Comparison of ENCODE assay signal across 2 cellular contexts in the genomic region with DNA sequence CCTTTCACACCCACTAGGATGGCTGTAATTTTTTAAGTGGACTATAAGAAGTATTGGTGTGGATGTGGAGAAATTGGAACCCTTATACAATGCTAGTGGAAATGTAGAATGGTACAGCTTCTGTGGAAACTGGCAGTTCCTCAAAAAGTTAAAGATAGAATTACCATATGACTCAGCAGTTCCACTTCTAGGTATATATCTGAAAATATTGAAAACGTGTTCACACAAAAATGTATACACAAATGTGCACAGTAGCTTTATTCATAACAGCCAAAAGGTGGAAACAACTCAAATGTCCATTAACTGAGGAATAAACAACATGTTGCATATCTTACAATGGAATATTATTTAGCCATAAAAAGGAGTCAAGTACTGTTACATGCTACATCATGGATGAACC.
TF ChIP-seq lines count a peak whose summit lies in the region.

No MANE protein-coding gene starts in this region.

TF ChIP-seq in IMR-90, 13 proteins besides CTCF, POLR2A, EP300 and RAD21:
- TF ChIP-seq NFE2L2 (IDR thresholded peaks at IDR 0.05; ENCODE audit: low read depth, low read length), result 0 out of 2 replicates have a peak, but pooled peaks have one; percentile 19
- TF ChIP-seq MXI1 (IDR thresholded peaks at IDR 0.05; ENCODE audit: borderline replicate concordance, low read depth, low read length), result no peak

TF ChIP-seq in GM12878, 131 proteins besides CTCF, POLR2A, EP300 and RAD21:
- TF ChIP-seq GABPA (IDR thresholded peaks at IDR 0.05; ENCODE audit: low read depth) (no peak), SMARCA5 (IDR thresholded peaks at IDR 0.05) (0 out of 2 replicates have a peak, but pooled peaks have one; percentile 48), NFIC (IDR thresholded peaks at IDR 0.05; ENCODE audit: low read depth, low read length) (peak; percentile 55; the same call in 1 of the 2 replicates), MEF2A (IDR thresholded peaks at IDR 0.05; ENCODE audit: insufficient read depth, low read depth, low read length) (peak; percentile 79; the same call in 1 of the 2 replicates), HCFC1 (IDR thresholded peaks at IDR 0.05; ENCODE audit: low read length) (no peak), JUNB (IDR thresholded peaks at IDR 0.05) (peak; percentile 71), ZNF217 (IDR thresholded peaks at IDR 0.05) (peak; percentile 54; the same call in 1 of the 2 replicates), RUNX3 (IDR thresholded peaks at IDR 0.05; ENCODE audit: low read length) (peak; percentile 15; the same call in 1 of the 2 replicates), EED (IDR thresholded peaks at IDR 0.05; ENCODE audit: low read depth) (no peak), DPF2 (IDR thresholded peaks at IDR 0.05) (0 out of 2 replicates have a peak, but pooled peaks have one; percentile 29), CBFB (IDR thresholded peaks at IDR 0.05; ENCODE audit: low read depth) (no peak), SIX5 (IDR thresholded peaks at IDR 0.05; ENCODE audit: low read depth, low read length, severe bottlenecking) (no peak), SPI1 (IDR thresholded peaks at IDR 0.05; ENCODE audit: borderline replicate concordance, insufficient read depth, low read depth, low read length) (peak; percentile 87), BACH1 (IDR thresholded peaks at IDR 0.05; ENCODE audit: borderline replicate concordance) (peak; percentile 40; the same call in 1 of the 2 replicates), IKZF1 (conservative IDR thresholded peaks at IDR 0.05) (no peak), MXI1 (IDR thresholded peaks at IDR 0.05; ENCODE audit: low read depth, low read length) (no peak), FOXK2 (IDR thresholded peaks at IDR 0.05) (no peak), PAX8 (IDR thresholded peaks at IDR 0.05) (0 out of 2 replicates have a peak, but pooled peaks have one; percentile 52), TCF3 (IDR thresholded peaks at IDR 0.05; ENCODE audit: borderline replicate concordance, insufficient read depth, low read depth, low read length) (no peak)
- TF ChIP-seq, protein P1, sequence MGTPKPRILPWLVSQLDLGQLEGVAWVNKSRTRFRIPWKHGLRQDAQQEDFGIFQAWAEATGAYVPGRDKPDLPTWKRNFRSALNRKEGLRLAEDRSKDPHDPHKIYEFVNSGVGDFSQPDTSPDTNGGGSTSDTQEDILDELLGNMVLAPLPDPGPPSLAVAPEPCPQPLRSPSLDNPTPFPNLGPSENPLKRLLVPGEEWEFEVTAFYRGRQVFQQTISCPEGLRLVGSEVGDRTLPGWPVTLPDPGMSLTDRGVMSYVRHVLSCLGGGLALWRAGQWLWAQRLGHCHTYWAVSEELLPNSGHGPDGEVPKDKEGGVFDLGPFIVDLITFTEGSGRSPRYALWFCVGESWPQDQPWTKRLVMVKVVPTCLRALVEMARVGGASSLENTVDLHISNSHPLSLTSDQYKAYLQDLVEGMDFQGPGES (IDR thresholded peaks at IDR 0.05), result no peak
- TF ChIP-seq, protein P2, sequence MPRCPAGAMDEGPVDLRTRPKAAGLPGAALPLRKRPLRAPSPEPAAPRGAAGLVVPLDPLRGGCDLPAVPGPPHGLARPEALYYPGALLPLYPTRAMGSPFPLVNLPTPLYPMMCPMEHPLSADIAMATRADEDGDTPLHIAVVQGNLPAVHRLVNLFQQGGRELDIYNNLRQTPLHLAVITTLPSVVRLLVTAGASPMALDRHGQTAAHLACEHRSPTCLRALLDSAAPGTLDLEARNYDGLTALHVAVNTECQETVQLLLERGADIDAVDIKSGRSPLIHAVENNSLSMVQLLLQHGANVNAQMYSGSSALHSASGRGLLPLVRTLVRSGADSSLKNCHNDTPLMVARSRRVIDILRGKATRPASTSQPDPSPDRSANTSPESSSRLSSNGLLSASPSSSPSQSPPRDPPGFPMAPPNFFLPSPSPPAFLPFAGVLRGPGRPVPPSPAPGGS (IDR thresholded peaks at IDR 0.05; ENCODE audit: borderline replicate concordance, insufficient read depth, low read depth, low read length, poor library complexity, severe bottlenecking), result no peak
- TF ChIP-seq, protein P3, sequence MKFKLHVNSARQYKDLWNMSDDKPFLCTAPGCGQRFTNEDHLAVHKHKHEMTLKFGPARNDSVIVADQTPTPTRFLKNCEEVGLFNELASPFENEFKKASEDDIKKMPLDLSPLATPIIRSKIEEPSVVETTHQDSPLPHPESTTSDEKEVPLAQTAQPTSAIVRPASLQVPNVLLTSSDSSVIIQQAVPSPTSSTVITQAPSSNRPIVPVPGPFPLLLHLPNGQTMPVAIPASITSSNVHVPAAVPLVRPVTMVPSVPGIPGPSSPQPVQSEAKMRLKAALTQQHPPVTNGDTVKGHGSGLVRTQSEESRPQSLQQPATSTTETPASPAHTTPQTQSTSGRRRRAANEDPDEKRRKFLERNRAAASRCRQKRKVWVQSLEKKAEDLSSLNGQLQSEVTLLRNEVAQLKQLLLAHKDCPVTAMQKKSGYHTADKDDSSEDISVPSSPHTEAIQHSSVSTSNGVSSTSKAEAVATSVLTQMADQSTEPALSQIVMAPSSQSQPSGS (IDR thresholded peaks at IDR 0.05; ENCODE audit: low read length), result peak; percentile 49; the same call in 1 of the 2 replicates
- TF ChIP-seq, protein P4, sequence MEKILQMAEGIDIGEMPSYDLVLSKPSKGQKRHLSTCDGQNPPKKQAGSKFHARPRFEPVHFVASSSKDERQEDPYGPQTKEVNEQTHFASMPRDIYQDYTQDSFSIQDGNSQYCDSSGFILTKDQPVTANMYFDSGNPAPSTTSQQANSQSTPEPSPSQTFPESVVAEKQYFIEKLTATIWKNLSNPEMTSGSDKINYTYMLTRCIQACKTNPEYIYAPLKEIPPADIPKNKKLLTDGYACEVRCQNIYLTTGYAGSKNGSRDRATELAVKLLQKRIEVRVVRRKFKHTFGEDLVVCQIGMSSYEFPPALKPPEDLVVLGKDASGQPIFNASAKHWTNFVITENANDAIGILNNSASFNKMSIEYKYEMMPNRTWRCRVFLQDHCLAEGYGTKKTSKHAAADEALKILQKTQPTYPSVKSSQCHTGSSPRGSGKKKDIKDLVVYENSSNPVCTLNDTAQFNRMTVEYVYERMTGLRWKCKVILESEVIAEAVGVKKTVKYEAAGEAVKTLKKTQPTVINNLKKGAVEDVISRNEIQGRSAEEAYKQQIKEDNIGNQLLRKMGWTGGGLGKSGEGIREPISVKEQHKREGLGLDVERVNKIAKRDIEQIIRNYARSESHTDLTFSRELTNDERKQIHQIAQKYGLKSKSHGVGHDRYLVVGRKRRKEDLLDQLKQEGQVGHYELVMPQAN (conservative IDR thresholded peaks at IDR 0.05), result no peak
